In the genomic region with DNA sequence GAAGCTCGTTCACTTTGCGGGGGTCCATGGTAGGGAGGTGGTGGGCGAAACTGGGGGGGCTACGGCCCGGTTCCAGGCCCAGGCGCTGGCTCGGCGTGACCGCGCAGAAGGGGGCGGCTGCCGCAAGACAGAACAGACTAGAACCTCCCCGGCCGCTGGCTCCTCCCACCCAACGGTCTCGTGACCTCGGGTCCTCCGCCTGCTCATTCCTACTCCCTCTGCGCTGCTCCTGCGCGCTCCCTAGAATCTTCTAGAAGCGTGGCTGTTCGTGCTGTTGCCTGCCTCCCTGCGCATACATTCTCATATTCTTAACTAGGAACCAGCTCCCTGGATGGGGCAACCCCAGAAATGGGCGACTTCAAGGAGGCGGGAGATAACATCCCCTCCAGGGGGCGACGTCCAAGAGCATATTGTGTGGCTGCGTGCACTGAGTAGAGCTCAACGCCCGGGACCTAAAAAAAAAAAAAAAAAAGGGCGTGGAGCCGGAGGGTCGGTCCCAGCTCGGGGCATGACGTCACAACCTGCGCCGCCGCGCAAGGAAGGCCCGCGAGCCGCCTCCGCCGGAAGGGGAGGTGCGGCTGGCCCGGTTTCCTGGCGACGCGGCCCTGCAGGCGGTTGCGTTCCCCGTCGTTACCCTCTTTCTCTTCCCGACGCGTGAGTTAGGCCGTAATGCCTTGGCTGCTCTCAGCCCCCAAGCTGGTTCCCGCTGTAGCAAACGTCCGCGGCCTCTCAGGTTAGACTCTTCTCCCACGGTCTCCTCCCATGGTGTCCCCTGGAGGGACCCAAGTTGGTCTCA, we compare ENCODE assay signal across 1 cellular context.
A peak's percentile ranks its signal among the peaks of the same experiment; 100 is the strongest.
TF ChIP-seq lines count a peak whose summit lies in the region.

Gene ST13, minus strand, starts transcription at position 127 of the 796 bp plus-strand sequence. Its CDS starts 99 bp downstream, at position 28.
Gene XPNPEP3, plus strand, starts transcription at position 636 of the 796 bp plus-strand sequence. Its CDS starts 34 bp downstream, at position 670.

TF ChIP-seq in HepG2, 621 proteins besides CTCF, POLR2A, EP300 and RAD21 (continued from another document and continues in another):
- TF ChIP-seq ZNF569 (CRISPR knock-in tag; IDR thresholded peaks at IDR 0.05; ENCODE audit: borderline replicate concordance) (no peak), NONO (IDR thresholded peaks at IDR 0.05) (no peak), NONO (CRISPR knock-in tag; conservative IDR thresholded peaks at IDR 0.05) (peak; percentile 81), NRL (CRISPR knock-in tag; IDR thresholded peaks at IDR 0.05; ENCODE audit: borderline replicate concordance) (peak; percentile 11; the same call in 1 of the 2 replicates), ZNF546 (CRISPR knock-in tag; conservative IDR thresholded peaks at IDR 0.05) (no peak; the same call in 1 of the 2 replicates), ZNF564 (CRISPR knock-in tag; IDR thresholded peaks at IDR 0.05) (peak; percentile 98), SMAD3 (CRISPR knock-in tag; IDR thresholded peaks at IDR 0.05) (peak; percentile 48), CCDC6 (CRISPR knock-in tag; IDR thresholded peaks at IDR 0.05) (peak; percentile 84; the same call in 1 of the 2 replicates), ZNF816 (CRISPR knock-in tag; IDR thresholded peaks at IDR 0.05; ENCODE audit: borderline replicate concordance) (no peak; the same call in 1 of the 2 replicates), ATF1 (CRISPR knock-in tag; IDR thresholded peaks at IDR 0.05) (peak; percentile 97), DNMT3B (CRISPR knock-in tag; conservative IDR thresholded peaks at IDR 0.05) (peak; percentile 28; the same call in 1 of the 2 replicates), ZNF138 (CRISPR knock-in tag; IDR thresholded peaks at IDR 0.05; ENCODE audit: low read depth) (no peak), MLX (CRISPR knock-in tag; IDR thresholded peaks at IDR 0.05) (peak; percentile 11; the same call in 1 of the 2 replicates), NFIC (IDR thresholded peaks at IDR 0.05; ENCODE audit: low read length) (no peak), ZFP36L2 (CRISPR knock-in tag; IDR thresholded peaks at IDR 0.05) (no peak), TBX3 (IDR thresholded peaks at IDR 0.05; ENCODE audit: borderline replicate concordance) (no peak), HNF4G (IDR thresholded peaks at IDR 0.05; ENCODE audit: borderline replicate concordance, low read depth, low read length) (no peak), HNF4G (CRISPR knock-in tag; IDR thresholded peaks at IDR 0.05; ENCODE audit: borderline replicate concordance, low read depth) (no peak), HIVEP1 (CRISPR knock-in tag; IDR thresholded peaks at IDR 0.05) (peak; percentile 61), MYPOP (CRISPR knock-in tag; IDR thresholded peaks at IDR 0.05) (peak; percentile 91), HNF4A (CRISPR knock-in tag; IDR thresholded peaks at IDR 0.05) (peak; percentile 4; the same call in 1 of the 2 replicates), REST (IDR thresholded peaks at IDR 0.05; ENCODE audit: borderline replicate concordance in 1 of 2, low read depth in 1 of 2, low read length in 2 of 2) (no peak), KLF15 (CRISPR knock-in tag; IDR thresholded peaks at IDR 0.05; ENCODE audit: borderline replicate concordance) (peak; percentile 48; the same call in 1 of the 2 replicates), ZNF574 (CRISPR knock-in tag; IDR thresholded peaks at IDR 0.05) (peak; percentile 78), ZNF235 (CRISPR knock-in tag; IDR thresholded peaks at IDR 0.05; ENCODE audit: borderline replicate concordance) (peak; percentile 23; the same call in 1 of the 2 replicates), FOXM1 (CRISPR knock-in tag; IDR thresholded peaks at IDR 0.05) (no peak), IKZF1 (IDR thresholded peaks at IDR 0.05) (no peak), ZNF768 (CRISPR knock-in tag; IDR thresholded peaks at IDR 0.05) (peak; percentile 31; the same call in 1 of the 2 replicates), ZBTB20 (CRISPR knock-in tag; IDR thresholded peaks at IDR 0.05; ENCODE audit: borderline replicate concordance, low read depth) (0 out of 2 replicates have a peak, but pooled peaks have one; percentile 6), ARNTL (CRISPR knock-in tag; IDR thresholded peaks at IDR 0.05) (peak; percentile 67), ZFY (CRISPR knock-in tag; IDR thresholded peaks at IDR 0.05) (peak; percentile 93), KLF16 (CRISPR knock-in tag; IDR thresholded peaks at IDR 0.05) (peak in 1 of 2 experiments; percentile 97; a peak in 2 of 4 replicates), ZNF136 (CRISPR knock-in tag; IDR thresholded peaks at IDR 0.05; ENCODE audit: low read depth) (peak; percentile 82; the same call in 1 of the 2 replicates), PCBP2 (optimal IDR thresholded peaks at IDR 0.05; ENCODE audit: low read depth, low read length, poor library complexity, severe bottlenecking) (no peak), SMARCC2 (IDR thresholded peaks at IDR 0.05) (no peak), ZNF512B (CRISPR knock-in tag; IDR thresholded peaks at IDR 0.05; ENCODE audit: borderline replicate concordance) (no peak), ZNF30 (CRISPR knock-in tag; IDR thresholded peaks at IDR 0.05) (peak; percentile 87; the same call in 1 of the 2 replicates), PBX3 (CRISPR knock-in tag; IDR thresholded peaks at IDR 0.05; ENCODE audit: borderline replicate concordance) (no peak), CHD2 (IDR thresholded peaks at IDR 0.05; ENCODE audit: low read depth, low read length) (no peak), ZNF10 (CRISPR knock-in tag; IDR thresholded peaks at IDR 0.05; ENCODE audit: borderline replicate concordance, low read depth) (no peak)
- TF ChIP-seq, protein P1, sequence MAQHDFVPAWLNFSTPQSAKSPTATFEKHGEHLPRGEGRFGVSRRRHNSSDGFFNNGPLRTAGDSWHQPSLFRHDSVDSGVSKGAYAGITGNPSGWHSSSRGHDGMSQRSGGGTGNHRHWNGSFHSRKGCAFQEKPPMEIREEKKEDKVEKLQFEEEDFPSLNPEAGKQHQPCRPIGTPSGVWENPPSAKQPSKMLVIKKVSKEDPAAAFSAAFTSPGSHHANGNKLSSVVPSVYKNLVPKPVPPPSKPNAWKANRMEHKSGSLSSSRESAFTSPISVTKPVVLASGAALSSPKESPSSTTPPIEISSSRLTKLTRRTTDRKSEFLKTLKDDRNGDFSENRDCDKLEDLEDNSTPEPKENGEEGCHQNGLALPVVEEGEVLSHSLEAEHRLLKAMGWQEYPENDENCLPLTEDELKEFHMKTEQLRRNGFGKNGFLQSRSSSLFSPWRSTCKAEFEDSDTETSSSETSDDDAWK (CRISPR knock-in tag; IDR thresholded peaks at IDR 0.05): no peak
- TF ChIP-seq, protein P2, sequence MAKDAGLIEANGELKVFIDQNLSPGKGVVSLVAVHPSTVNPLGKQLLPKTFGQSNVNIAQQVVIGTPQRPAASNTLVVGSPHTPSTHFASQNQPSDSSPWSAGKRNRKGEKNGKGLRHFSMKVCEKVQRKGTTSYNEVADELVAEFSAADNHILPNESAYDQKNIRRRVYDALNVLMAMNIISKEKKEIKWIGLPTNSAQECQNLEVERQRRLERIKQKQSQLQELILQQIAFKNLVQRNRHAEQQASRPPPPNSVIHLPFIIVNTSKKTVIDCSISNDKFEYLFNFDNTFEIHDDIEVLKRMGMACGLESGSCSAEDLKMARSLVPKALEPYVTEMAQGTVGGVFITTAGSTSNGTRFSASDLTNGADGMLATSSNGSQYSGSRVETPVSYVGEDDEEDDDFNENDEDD (CRISPR knock-in tag; IDR thresholded peaks at IDR 0.05; ENCODE audit: borderline replicate concordance): peak; percentile 70; the same call in 1 of the 2 replicates
- TF ChIP-seq, protein P3, sequence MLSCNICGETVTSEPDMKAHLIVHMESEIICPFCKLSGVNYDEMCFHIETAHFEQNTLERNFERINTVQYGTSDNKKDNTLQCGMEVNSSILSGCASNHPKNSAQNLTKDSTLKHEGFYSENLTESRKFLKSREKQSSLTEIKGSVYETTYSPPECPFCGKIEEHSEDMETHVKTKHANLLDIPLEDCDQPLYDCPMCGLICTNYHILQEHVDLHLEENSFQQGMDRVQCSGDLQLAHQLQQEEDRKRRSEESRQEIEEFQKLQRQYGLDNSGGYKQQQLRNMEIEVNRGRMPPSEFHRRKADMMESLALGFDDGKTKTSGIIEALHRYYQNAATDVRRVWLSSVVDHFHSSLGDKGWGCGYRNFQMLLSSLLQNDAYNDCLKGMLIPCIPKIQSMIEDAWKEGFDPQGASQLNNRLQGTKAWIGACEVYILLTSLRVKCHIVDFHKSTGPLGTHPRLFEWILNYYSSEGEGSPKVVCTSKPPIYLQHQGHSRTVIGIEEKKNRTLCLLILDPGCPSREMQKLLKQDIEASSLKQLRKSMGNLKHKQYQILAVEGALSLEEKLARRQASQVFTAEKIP (CRISPR knock-in tag; IDR thresholded peaks at IDR 0.05; ENCODE audit: borderline replicate concordance): no peak
